In the genomic region with DNA sequence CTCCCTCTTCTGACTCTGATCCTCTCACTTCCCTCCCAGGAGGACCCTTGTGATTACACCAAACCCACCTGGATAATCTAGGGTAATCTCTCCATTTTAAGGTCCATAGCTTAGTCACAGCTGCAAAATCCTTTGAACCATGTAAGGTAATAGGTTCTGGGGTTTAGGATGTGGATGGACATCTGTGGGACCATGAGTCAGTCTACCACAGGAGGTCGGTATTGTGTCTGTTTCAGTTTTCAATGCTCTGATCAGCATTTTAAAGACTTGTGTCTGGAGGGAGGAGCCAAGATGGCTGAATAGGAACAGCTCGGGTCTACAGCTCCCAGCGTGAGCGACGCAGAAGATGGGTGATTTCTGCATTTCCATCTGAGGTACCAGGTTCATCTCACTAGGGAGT, we compare ENCODE assay signal across 24 cellular contexts.
A peak's percentile ranks its signal among the peaks of the same experiment; 100 is the strongest.
DNase-seq lines count a peak whose midpoint lies in the region; ATAC-seq and TF ChIP-seq lines count a peak whose summit lies in the region.
"Had no signal": no experiment of that assay in that cellular context is flagged by ENCODE, and none has a peak within 500 bp of the region (broad histone marks: within the 10 kb centered on the region; RNA-seq: fewer than 3 reads in every experiment).

No MANE protein-coding gene starts in this region.

- no peak for TF ChIP-seq CTCF in activated CD8-positive, alpha-beta T cell treated with anti-CD3 and anti-CD28 coated beads for 36 hours (IDR thresholded peaks at IDR 0.05)
- no peak for TF ChIP-seq CTCF in smooth muscle cell (IDR thresholded peaks at IDR 0.05; ENCODE audit: borderline replicate concordance, insufficient read depth, poor library complexity, severe bottlenecking)

- no peaks in the 10 kb centered on the region for H4K20me1 ChIP-seq in smooth muscle cell (ENCODE audit: low read depth)

- no peaks in the 10 kb centered on the region for H3K9me3 Mint-ChIP-seq in activated CD8-positive, alpha-beta T cell treated with anti-CD3 and anti-CD28 coated beads for 36 hours
- H3K9me3 Mint-ChIP-seq: activated CD4-positive, alpha-beta memory T cell treated with anti-CD3 and anti-CD28 coated beads, Interleukin-2, amount 10 ng/mL, durations not matched to agents 7 days and 5 days; T-helper 2 cell treated with Interferon-gamma antibody and Interleukin-4, amounts not matched to agents 5 μg/mL and 100 μg/mL, for 36 hours had no signal

- 95% methylated on average over 5 of the region's 5 CpGs for WGBS in smooth muscle cell (ENCODE audit: low lambda C conversion rate)

- peak; percentile 68 for ATAC-seq in activated CD8-positive, alpha-beta T cell treated with anti-CD3 and anti-CD28 coated beads for 36 hours
- ATAC-seq: PC-3 had no signal

- intact Hi-C loops in activated CD8-positive, alpha-beta T cell treated with anti-CD3 and anti-CD28 coated beads for 36 hours (cut with micrococcal nuclease): no loop called here

- H3K27ac Mint-ChIP-seq in activated CD8-positive, alpha-beta T cell treated with anti-CD3 and anti-CD28 coated beads for 36 hours: no peak overlapping the region
- H3K27ac Mint-ChIP-seq: activated CD4-positive, alpha-beta memory T cell treated with anti-CD3 and anti-CD28 coated beads, Interleukin-2, amount 10 ng/mL, durations not matched to agents 7 days and 5 days; T-helper 2 cell treated with Interferon-gamma antibody and Interleukin-4, amounts not matched to agents 5 μg/mL and 100 μg/mL, for 36 hours had no signal

- no peaks in the 10 kb centered on the region for H3F3A ChIP-seq in smooth muscle cell (ENCODE audit: low read depth)

- peaks cover 8% of the 10 kb centered on the region for H3K4me1 Mint-ChIP-seq in activated CD8-positive, alpha-beta T cell treated with anti-CD3 and anti-CD28 coated beads for 36 hours (ENCODE audit: low read depth)

- H3K9ac ChIP-seq in smooth muscle cell (ENCODE audit: low read depth): no peak overlapping the region

- CTCF ChIA-PET in activated CD8-positive, alpha-beta T cell treated with anti-CD3 and anti-CD28 coated beads for 36 hours (lab: Charles Lee): no interaction called here

- H3K36me3 ChIP-seq in smooth muscle cell (ENCODE audit: low read depth): no peaks in the 10 kb centered on the region
- H3K36me3 ChIP-seq: esophagus squamous epithelium, SJSA1, spleen, stomach, upper lobe of left lung had no signal

- H3K9me3 ChIP-seq in smooth muscle cell (replicated peaks; ENCODE audit: low read depth): no peaks in the 10 kb centered on the region
- H3K9me3 ChIP-seq: esophagus squamous epithelium, SJSA1, spleen, stomach, upper lobe of left lung had no signal

- H3K27me3 ChIP-seq in smooth muscle cell (ENCODE audit: low read depth): no peaks in the 10 kb centered on the region
- H3K27me3 ChIP-seq: esophagus squamous epithelium, SJSA1, upper lobe of left lung had no signal

- peaks cover 9% of the 10 kb centered on the region for H3K27me3 Mint-ChIP-seq in activated CD8-positive, alpha-beta T cell treated with anti-CD3 and anti-CD28 coated beads for 36 hours
- H3K27me3 Mint-ChIP-seq: activated CD4-positive, alpha-beta memory T cell treated with anti-CD3 and anti-CD28 coated beads, Interleukin-2, amount 10 ng/mL, durations not matched to agents 7 days and 5 days had no signal

- no peak overlapping the region for H3K4me3 ChIP-seq in smooth muscle cell
- H3K4me3 ChIP-seq: esophagus squamous epithelium, lung, SJSA1, spleen, stomach, upper lobe of left lung had no signal

- H3K79me2 ChIP-seq in smooth muscle cell (ENCODE audit: low read depth): no peaks in the 10 kb centered on the region

- H3K4me2 ChIP-seq in smooth muscle cell: no peak overlapping the region

- POLR2A ChIA-PET in activated CD8-positive, alpha-beta T cell treated with anti-CD3 and anti-CD28 coated beads for 36 hours (lab: Charles Lee): no interaction called here

- DNase-seq in DMS114 treated with DMSO at 0.1 percent for 48 hours (lab: John Stamatoyannopoulos, UW; ENCODE audit: unreplicated experiment) (peak; percentile 11), H4 (ENCODE audit: low spot score) (peak; percentile 24), NCI-H69 (lab: John Stamatoyannopoulos, UW) (peak; percentile 19), AG08395 (ENCODE audit: low spot score) (no peak), NCI-H187 treated with DMSO at 0.1 percent for 48 hours (lab: John Stamatoyannopoulos, UW) (no peak), smooth muscle cell (lab: John Stamatoyannopoulos, UW; ENCODE audit: unreplicated experiment) (no peak), NOMO-1 treated with dmso at 0.1 percent for 144 hours (lab: John Stamatoyannopoulos, UW; ENCODE audit: unreplicated experiment) (no peak)
- DNase-seq in activated CD8-positive, alpha-beta T cell treated with anti-CD3 and anti-CD28 coated beads for 36 hours: peak; percentile 10
- DNase-seq: activated CD4-positive, alpha-beta memory T cell treated with anti-CD3 and anti-CD28 coated beads, Interleukin-2, amount 10 ng/mL, durations not matched to agents 7 days and 5 days; activated naive CD4-positive, alpha-beta T cell treated with anti-CD3 and anti-CD28 coated beads, Interleukin-2, amount 50 U/mL, for 16 hours; activated T-cell treated with anti-CD3 and anti-CD28 coated beads, Interleukin-2, amount 50 U/mL, for 48 hours; esophagus squamous epithelium; Kasumi-1; kidney; NCI-H1417; NCI-H524 treated with DMSO at 0.1 percent for 48 hours; PC-3; spleen; stimulated activated CD4-positive, alpha-beta T cell treated with anti-CD3 and anti-CD28 coated beads, Interleukin-4, amount 100 ng/mL, for 24 hours; stomach had no signal

- H3K36me3 Mint-ChIP-seq in activated CD8-positive, alpha-beta T cell treated with anti-CD3 and anti-CD28 coated beads for 36 hours (ENCODE audit: low read depth): no peaks in the 10 kb centered on the region

- H3K27ac ChIP-seq in smooth muscle cell (ENCODE audit: low read depth): no peak overlapping the region
- H3K27ac ChIP-seq: esophagus squamous epithelium, SJSA1, spleen, stomach, upper lobe of left lung had no signal

- H3K4me3 Mint-ChIP-seq in activated CD8-positive, alpha-beta T cell treated with anti-CD3 and anti-CD28 coated beads for 36 hours: no peak overlapping the region
- H3K4me3 Mint-ChIP-seq: activated CD4-positive, alpha-beta memory T cell treated with anti-CD3 and anti-CD28 coated beads, Interleukin-2, amount 10 ng/mL, durations not matched to agents 7 days and 5 days; T-helper 2 cell treated with Interferon-gamma antibody and Interleukin-4, amounts not matched to agents 5 μg/mL and 100 μg/mL, for 36 hours had no signal

- no peak overlapping the region for H2AFZ ChIP-seq in smooth muscle cell (ENCODE audit: low read depth)

- H3K4me1 ChIP-seq in smooth muscle cell (ENCODE audit: low read depth): no peaks in the 10 kb centered on the region
- H3K4me1 ChIP-seq: esophagus squamous epithelium, SJSA1, spleen, stomach, upper lobe of left lung had no signal

Comparison
In these comparisons a context has a peak if more than half of its experiments do, and no peak if none do; other contexts are left out.
1. DNase-seq: peak in DMS114 treated with DMSO at 0.1 percent for 48 hours (single experiment), H4 (single experiment), NCI-H69 (single experiment) and activated CD8-positive, alpha-beta T cell treated with anti-CD3 and anti-CD28 coated beads for 36 hours (single experiment); none in AG08395 (single experiment), NCI-H187 treated with DMSO at 0.1 percent for 48 hours (single experiment), smooth muscle cell (single experiment) and NOMO-1 treated with dmso at 0.1 percent for 144 hours (single experiment).